Comparison of ENCODE assay signal across 22 cellular contexts in the genomic region with DNA sequence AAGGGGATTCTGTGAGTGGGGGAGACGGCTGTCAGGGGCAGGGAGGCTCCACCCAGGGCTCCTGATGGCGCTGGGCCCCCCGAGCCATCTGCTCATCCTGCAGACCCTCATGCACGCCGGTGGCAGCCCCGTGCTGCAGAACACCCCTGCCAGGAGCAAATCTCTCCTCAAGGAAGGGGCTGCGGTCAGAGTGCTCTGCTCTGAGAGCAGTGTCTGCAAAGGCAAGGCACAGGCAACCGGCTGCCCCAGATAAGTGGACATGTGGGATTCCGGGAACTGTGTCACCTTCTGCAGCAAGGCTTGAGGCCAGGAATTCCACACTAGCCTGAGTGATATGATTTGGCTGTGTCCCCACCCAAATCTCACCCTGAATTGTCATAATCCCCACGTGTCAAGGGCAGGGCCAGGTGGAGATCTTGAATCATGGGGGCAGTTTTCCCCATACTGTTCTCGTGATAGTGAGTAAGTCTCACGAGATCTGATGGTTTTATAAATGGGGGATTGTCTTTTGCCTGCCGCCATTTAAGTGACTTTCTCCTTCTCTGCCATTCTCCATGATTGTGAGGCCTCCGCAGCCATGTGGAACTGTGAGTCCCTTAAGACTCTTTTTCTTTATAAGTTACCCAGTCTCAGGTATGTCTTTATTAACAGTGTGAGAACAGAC.
A peak's percentile ranks its signal among the peaks of the same experiment; 100 is the strongest.
DNase-seq lines count a peak whose midpoint lies in the region; ATAC-seq and TF ChIP-seq lines count a peak whose summit lies in the region.
"Had no signal": no experiment of that assay in that cellular context is flagged by ENCODE, and none has a peak within 500 bp of the region (broad histone marks: within the 10 kb centered on the region; RNA-seq: fewer than 3 reads in every experiment).

No MANE protein-coding gene starts in this region.

- in situ Hi-C loops in G401 (cut with HindIII; ENCODE audit: low sequenced_read_pairs), result no loop called here

- no peaks in the 10 kb centered on the region for H3K9me3 ChIP-seq in T-helper 17 cell (ENCODE audit: control insufficient read depth, low read length, poor library complexity, severe bottlenecking)
- H3K9me3 ChIP-seq: Caco-2, HAP-1, SJCRH30 had no signal

- peak; percentile 88 for DNase-seq in G401 (ENCODE audit: low spot score)
- DNase-seq in T-helper 17 cell, result no peak
- DNase-seq in chondrocyte (ENCODE audit: low spot score), result peak; percentile 59
- peak; percentile 37 for DNase-seq in posterior vena cava (ENCODE audit: low spot score)
- DNase-seq in NCI-H748 treated with DMSO at 0.1 percent for 48 hours (lab: John Stamatoyannopoulos, UW), result no peak
- no peak for DNase-seq in stimulated activated CD4-positive, alpha-beta T cell treated with anti-CD3 and anti-CD28 coated beads, Interleukin-1b, Interleukin-23, amount 100 ng/mL, for 48 hours
- DNase-seq: Caco-2; CD4-positive, alpha-beta memory T cell; DMS 273 treated with DMSO at 0.1 percent for 48 hours; DND-41; KBM-7; MM.1S; NCI-H1048; NCI-H1436; NCI-H187 treated with DMSO at 0.1 percent for 48 hours; NCI-H2107; NCI-H446 treated with DMSO at 0.1 percent for 48 hours; NCI-H526 treated with DMSO at 0.1 percent for 48 hours; SJCRH30 had no signal

- H3K36me3 Mint-ChIP-seq in T-helper 17 cell (ENCODE audit: low read depth), result peaks cover 3% of the 10 kb centered on the region
- H3K36me3 Mint-ChIP-seq in chondrocyte (ENCODE audit: low read depth), result no peaks in the 10 kb centered on the region

- H3K4me1 Mint-ChIP-seq in T-helper 17 cell (peaks cover 1% of the 10 kb centered on the region), chondrocyte (ENCODE audit: low read depth) (no peaks in the 10 kb centered on the region)

- no peak overlapping the region for H3K4me3 Mint-ChIP-seq in T-helper 17 cell
- H3K4me3 Mint-ChIP-seq in chondrocyte (ENCODE audit: unreplicated experiment), result no peak overlapping the region
- H3K4me3 Mint-ChIP-seq: CD4-positive, alpha-beta memory T cell had no signal

- H3K27me3 Mint-ChIP-seq in T-helper 17 cell (no peaks in the 10 kb centered on the region), chondrocyte (ENCODE audit: low read depth) (peaks cover 6% of the 10 kb centered on the region)
- H3K27me3 Mint-ChIP-seq: CD4-positive, alpha-beta memory T cell had no signal

- TF ChIP-seq CTCF in chondrocyte (IDR thresholded peaks at IDR 0.05), result no peak

- ATAC-seq in T-helper 17 cell, result no peak
- no peak for ATAC-seq in HG03280 (IDR thresholded peaks at IDR 0.05; ENCODE audit: unreplicated experiment)
- ATAC-seq: HepG2 had no signal

- intact Hi-C loops in posterior vena cava (cut with DNase I), result loop anchor here in 1 of 2 donors (10.0 kb wide), 1 partner anchor 60 kb away; no protein-coding TSS in a partner anchor

- H3K9me3 Mint-ChIP-seq in chondrocyte (ENCODE audit: low read depth), result no peaks in the 10 kb centered on the region
- H3K9me3 Mint-ChIP-seq: CD4-positive, alpha-beta memory T cell had no signal

- H3K27ac Mint-ChIP-seq in T-helper 17 cell (peak overlapping the region; percentile 32), chondrocyte (ENCODE audit: unreplicated experiment) (no peak overlapping the region)

Comparison
In these comparisons a context has a peak if more than half of its experiments do, and no peak if none do; other contexts are left out.
1. DNase-seq: peak in G401 (single experiment), chondrocyte (single experiment) and posterior vena cava (single experiment); none in T-helper 17 cell (0 of 3), NCI-H748 treated with DMSO at 0.1 percent for 48 hours (single experiment) and stimulated activated CD4-positive, alpha-beta T cell treated with anti-CD3 and anti-CD28 coated beads, Interleukin-1b, Interleukin-23, amount 100 ng/mL, for 48 hours (single experiment).